7 cellular contexts compared by ENCODE assay signal in genomic region chrX:26309262-26309661, GRCh38.
"Had no signal": no experiment of that assay in that cellular context is flagged by ENCODE, and none has a peak within 500 bp of the region (broad histone marks: within the 10 kb centered on the region; RNA-seq: fewer than 3 reads in every experiment).

No MANE protein-coding gene starts in this region.

- DNase-seq: GDM1, GF-D8 had no signal

- FAIRE-seq: G401.6, GM12878, GM12891, GM12892, GM18507 had no signal

- ATAC-seq: GM12878 had no signal

- H3K4me3 ChIP-seq: GM12878 had no signal
